In genomic region chr9:136295537-136296433, GRCh38 we compare ENCODE assay signal across 1 cellular context.
TF ChIP-seq lines count a peak whose summit lies in the region.

No MANE protein-coding gene starts in this region.

TF ChIP-seq in WTC11, 78 proteins besides CTCF, POLR2A, EP300 and RAD21 (continued from another document):
- no peak for TF ChIP-seq IRF2 (CRISPR knock-in tag; IDR thresholded peaks at IDR 0.05; ENCODE audit: borderline replicate concordance, low read depth)
- TF ChIP-seq, protein P1, sequence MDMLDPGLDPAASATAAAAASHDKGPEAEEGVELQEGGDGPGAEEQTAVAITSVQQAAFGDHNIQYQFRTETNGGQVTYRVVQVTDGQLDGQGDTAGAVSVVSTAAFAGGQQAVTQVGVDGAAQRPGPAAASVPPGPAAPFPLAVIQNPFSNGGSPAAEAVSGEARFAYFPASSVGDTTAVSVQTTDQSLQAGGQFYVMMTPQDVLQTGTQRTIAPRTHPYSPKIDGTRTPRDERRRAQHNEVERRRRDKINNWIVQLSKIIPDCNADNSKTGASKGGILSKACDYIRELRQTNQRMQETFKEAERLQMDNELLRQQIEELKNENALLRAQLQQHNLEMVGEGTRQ (CRISPR knock-in tag; IDR thresholded peaks at IDR 0.05) = no peak
TF ChIP-seq in WTC11: peak in this region for 0.
